Comparison of ENCODE assay signal across 21 cellular contexts in genomic region chr5:16815432-16815831, GRCh38.
"Had no signal": no experiment of that assay in that cellular context is flagged by ENCODE, and none has a peak within 500 bp of the region (broad histone marks: within the 10 kb centered on the region; RNA-seq: fewer than 3 reads in every experiment).

No MANE protein-coding gene starts in this region.

- H3K4me3 ChIP-seq: colonic mucosa, ovary, suprapubic skin, transverse colon had no signal

- H3K27me3 Mint-ChIP-seq: activated CD4-positive, alpha-beta T cell treated with anti-CD3 and anti-CD28 coated beads, Interleukin-2, amount 10 ng/mL, durations not matched to agents 24 days and 14 days; activated CD8-positive, alpha-beta T cell treated with anti-CD3 and anti-CD28 coated beads for 36 hours; activated naive CD8-positive, alpha-beta T cell treated with anti-CD3 and anti-CD28 coated beads, Interleukin-2, amount 10 ng/mL, durations not matched to agents 7 days and 5 days; activated T-cell treated with anti-CD3 and anti-CD28 coated beads, Interleukin-2, amount 50 U/mL, for 24 hours; brain; central memory CD8-positive, alpha-beta T cell; stimulated activated naive CD8-positive, alpha-beta T cell treated with anti-CD3 and anti-CD28 coated beads, Interleukin-15, Interleukin-2, amounts not matched to agents 100 ng/mL and 50 ng/mL, for 24 hours had no signal

- H3K4me1 Mint-ChIP-seq: activated CD4-positive, alpha-beta T cell treated with anti-CD3 and anti-CD28 coated beads, Interleukin-2, amount 10 ng/mL, durations not matched to agents 24 days and 14 days; activated naive CD8-positive, alpha-beta T cell treated with anti-CD3 and anti-CD28 coated beads, Interleukin-2, amount 10 ng/mL, durations not matched to agents 7 days and 5 days; central memory CD8-positive, alpha-beta T cell; naive thymus-derived CD8-positive, alpha-beta T cell had no signal

- H3K27ac ChIP-seq: colonic mucosa, ovary, suprapubic skin, transverse colon had no signal

- H3K4me3 Mint-ChIP-seq: activated CD4-positive, alpha-beta T cell treated with anti-CD3 and anti-CD28 coated beads, Interleukin-2, amount 10 ng/mL, durations not matched to agents 24 days and 14 days; activated CD8-positive, alpha-beta T cell treated with anti-CD3 and anti-CD28 coated beads for 36 hours; activated naive CD8-positive, alpha-beta T cell treated with anti-CD3 and anti-CD28 coated beads, Interleukin-2, amount 10 ng/mL, durations not matched to agents 7 days and 5 days; activated T-cell treated with anti-CD3 and anti-CD28 coated beads, Interleukin-2, amount 50 U/mL, for 24 hours; brain; central memory CD8-positive, alpha-beta T cell; endodermal cell; naive thymus-derived CD8-positive, alpha-beta T cell; stimulated activated naive CD8-positive, alpha-beta T cell treated with anti-CD3 and anti-CD28 coated beads, Interleukin-15, Interleukin-2, amounts not matched to agents 100 ng/mL and 50 ng/mL, for 24 hours had no signal

- H3K9me3 ChIP-seq: colonic mucosa, ovary, suprapubic skin, transverse colon had no signal

- H3K27me3 ChIP-seq: colonic mucosa, ovary, suprapubic skin, transverse colon had no signal

- H3K9me3 Mint-ChIP-seq: activated CD4-positive, alpha-beta T cell treated with anti-CD3 and anti-CD28 coated beads, Interleukin-2, amount 10 ng/mL, durations not matched to agents 24 days and 14 days; activated CD8-positive, alpha-beta T cell treated with anti-CD3 and anti-CD28 coated beads for 36 hours; activated naive CD8-positive, alpha-beta T cell treated with anti-CD3 and anti-CD28 coated beads, Interleukin-2, amount 10 ng/mL, durations not matched to agents 7 days and 5 days; activated T-cell treated with anti-CD3 and anti-CD28 coated beads, Interleukin-2, amount 50 U/mL, for 24 hours; activated T-helper 2 cell treated with anti-CD3 and anti-CD28 coated beads, Interferon-gamma antibody, Interleukin-2, Interleukin-4, amounts not matched to agents 10 μg/mL and 5 μg/mL and 100 μg/mL, durations not matched to agents 14 hours and 24 hours and 36 hours; brain; central memory CD8-positive, alpha-beta T cell; endodermal cell; naive thymus-derived CD8-positive, alpha-beta T cell; stimulated activated naive CD8-positive, alpha-beta T cell treated with anti-CD3 and anti-CD28 coated beads, Interleukin-15, Interleukin-2, amounts not matched to agents 100 ng/mL and 50 ng/mL, for 24 hours had no signal

- H3K27ac Mint-ChIP-seq: activated CD4-positive, alpha-beta T cell treated with anti-CD3 and anti-CD28 coated beads, Interleukin-2, amount 10 ng/mL, durations not matched to agents 24 days and 14 days; activated CD8-positive, alpha-beta T cell treated with anti-CD3 and anti-CD28 coated beads for 36 hours; activated naive CD8-positive, alpha-beta T cell treated with anti-CD3 and anti-CD28 coated beads, Interleukin-2, amount 10 ng/mL, durations not matched to agents 7 days and 5 days; activated T-cell treated with anti-CD3 and anti-CD28 coated beads, Interleukin-2, amount 50 U/mL, for 24 hours; activated T-helper 2 cell treated with anti-CD3 and anti-CD28 coated beads, Interferon-gamma antibody, Interleukin-2, Interleukin-4, amounts not matched to agents 10 μg/mL and 5 μg/mL and 100 μg/mL, durations not matched to agents 14 hours and 24 hours and 36 hours; brain; endodermal cell; naive thymus-derived CD8-positive, alpha-beta T cell; stimulated activated naive CD8-positive, alpha-beta T cell treated with anti-CD3 and anti-CD28 coated beads, Interleukin-15, Interleukin-2, amounts not matched to agents 100 ng/mL and 50 ng/mL, for 24 hours had no signal

- DNase-seq: activated CD4-positive, alpha-beta T cell treated with anti-CD3 and anti-CD28 coated beads, Interleukin-2, amount 10 ng/mL, durations not matched to agents 24 days and 14 days; activated CD8-positive, alpha-beta T cell treated with anti-CD3 and anti-CD28 coated beads for 36 hours; activated naive CD4-positive, alpha-beta T cell treated with Interleukin-2 at 50 U/mL for 16 hours; activated naive CD8-positive, alpha-beta T cell treated with anti-CD3 and anti-CD28 coated beads, Interleukin-2, amount 10 ng/mL, durations not matched to agents 7 days and 5 days; activated T-cell treated with anti-CD3 and anti-CD28 coated beads, Interleukin-2, amount 50 U/mL, for 24 hours; colonic mucosa; endodermal cell; hypothalamus; kidney; mesenchymal stem cell; naive thymus-derived CD8-positive, alpha-beta T cell; ovary; retina; T-helper 1 cell; T-helper 9 cell; transverse colon had no signal

- H3K4me1 ChIP-seq: colonic mucosa had no signal

- H3K36me3 ChIP-seq: colonic mucosa, ovary, suprapubic skin, transverse colon had no signal

- H3K36me3 Mint-ChIP-seq: activated naive CD8-positive, alpha-beta T cell treated with anti-CD3 and anti-CD28 coated beads, Interleukin-2, amount 10 ng/mL, durations not matched to agents 7 days and 5 days; naive thymus-derived CD8-positive, alpha-beta T cell had no signal
